Comparison of ENCODE assay signal across 1 cellular context in the genomic region with DNA sequence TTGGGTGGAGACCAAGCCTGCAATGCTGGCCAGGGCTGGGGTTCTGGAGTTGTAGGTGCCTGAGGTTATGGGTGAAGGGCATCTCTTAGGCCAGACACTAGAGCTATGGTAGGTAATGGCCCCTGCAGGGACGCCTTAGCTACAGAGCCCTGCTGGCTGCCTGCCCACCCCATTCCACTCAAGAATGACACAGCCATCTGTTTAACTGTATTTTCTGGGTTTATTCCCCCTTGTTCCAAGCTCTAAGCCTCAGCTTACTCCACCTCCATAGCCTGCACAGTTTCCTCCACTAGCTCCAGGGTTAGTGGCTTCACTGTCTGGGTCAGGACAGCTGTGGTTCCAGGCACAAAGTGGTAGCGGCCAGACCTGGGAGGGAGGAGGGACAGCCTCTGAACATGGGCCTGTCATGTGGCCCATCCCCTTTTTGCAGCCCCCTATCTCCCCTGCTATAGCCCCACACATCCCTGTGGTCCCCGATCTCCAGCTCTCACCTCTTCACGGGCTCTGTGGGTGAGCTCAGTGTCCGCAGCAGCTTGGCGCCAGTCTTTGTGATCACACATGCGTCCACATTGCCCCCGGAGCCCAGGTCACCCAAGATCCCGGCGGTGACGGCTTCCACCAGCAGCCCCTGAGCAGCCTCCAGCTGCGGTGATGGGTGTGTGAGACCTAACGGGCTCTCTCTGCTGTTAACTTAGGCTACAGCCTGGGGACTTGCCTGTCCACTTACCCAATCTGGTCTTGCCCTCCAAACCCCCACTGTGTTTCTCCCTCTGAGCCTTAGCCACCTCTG.
A peak's percentile ranks its signal among the peaks of the same experiment; 100 is the strongest.
TF ChIP-seq lines count a peak whose summit lies in the region.

No MANE protein-coding gene starts in this region.

TF ChIP-seq in endothelial cell of umbilical vein, 7 proteins besides CTCF, POLR2A, EP300 and RAD21:
- no peak for TF ChIP-seq GATA2 (IDR thresholded peaks at IDR 0.05; ENCODE audit: insufficient read depth, insufficient read length, low read depth, low read length)
- TF ChIP-seq POLR2AphosphoS5 (IDR thresholded peaks at IDR 0.05; ENCODE audit: insufficient read depth, low read depth, low read length): peak; percentile 28
- no peak for TF ChIP-seq EZH2 (IDR thresholded peaks at IDR 0.05; ENCODE audit: borderline replicate concordance, low read depth, low read length, severe bottlenecking)
